In genomic region chr3:101879102-101879501, GRCh38 we compare ENCODE assay signal across 1 cellular context.
TF ChIP-seq lines count a peak whose summit lies in the region.

No MANE protein-coding gene starts in this region.

TF ChIP-seq in HEK293, 187 proteins besides CTCF, POLR2A, EP300 and RAD21 (continued from another document):
- no peak for TF ChIP-seq ZBTB11 (tag by site-specific recombination; conservative IDR thresholded peaks at IDR 0.05; ENCODE audit: low read depth)
